In the genomic region with DNA sequence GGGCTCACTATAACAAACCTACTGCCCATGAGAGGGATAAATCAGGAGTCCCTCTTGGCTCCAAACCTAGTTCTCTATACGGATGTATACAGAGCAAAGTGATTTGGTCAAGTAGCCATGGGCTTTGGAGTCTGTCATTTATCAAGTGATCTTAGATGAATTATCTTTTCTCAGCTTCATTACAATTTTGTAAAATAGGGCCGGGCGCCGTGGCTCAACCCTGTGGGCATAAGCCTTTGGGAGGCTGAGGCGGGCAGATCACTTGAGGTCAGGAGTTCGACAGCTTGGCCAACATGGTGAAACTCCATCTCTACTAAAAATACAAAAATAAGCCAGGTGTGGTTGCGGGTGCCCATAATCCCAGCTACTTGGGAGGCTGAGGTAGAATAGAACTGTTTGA, we compare ENCODE assay signal across 17 cellular contexts. TPM values are rescaled to one million over a fixed set of nuclear protein-coding genes. Genes with fewer than 3 reads are reported as not detected.
A peak's percentile ranks its signal among the peaks of the same experiment; 100 is the strongest.
DNase-seq lines count a peak whose midpoint lies in the region; ATAC-seq and TF ChIP-seq lines count a peak whose summit lies in the region.
"Had no signal": no experiment of that assay in that cellular context is flagged by ENCODE, and none has a peak within 500 bp of the region (broad histone marks: within the 10 kb centered on the region; RNA-seq: fewer than 3 reads in every experiment).

No MANE protein-coding gene starts in this region.

- H3K27me3 ChIP-seq in neutrophil = no peaks in the 10 kb centered on the region
- H3K27me3 ChIP-seq: brain microvascular endothelial cell, colonic mucosa, uterus had no signal

- H3K4me3 Mint-ChIP-seq in HFFc6 (no peak overlapping the region), brain (no peak overlapping the region)
- H3K4me3 Mint-ChIP-seq: activated CD8-positive, alpha-beta T cell treated with anti-CD3 and anti-CD28 coated beads for 36 hours; CD4-positive, CD25-positive, alpha-beta regulatory T cell; nephron had no signal

- H3K27me3 Mint-ChIP-seq in HFFc6 (ENCODE audit: insufficient read depth) = no peaks in the 10 kb centered on the region
- H3K27me3 Mint-ChIP-seq in brain = peaks cover 2% of the 10 kb centered on the region
- H3K27me3 Mint-ChIP-seq: activated CD8-positive, alpha-beta T cell treated with anti-CD3 and anti-CD28 coated beads for 36 hours; CD4-positive, CD25-positive, alpha-beta regulatory T cell had no signal

- ATAC-seq in activated naive CD4-positive, alpha-beta T cell treated with anti-CD3 and anti-CD28 coated beads, Interleukin-2, amount 50 U/mL, for 72 hours = no peak
- ATAC-seq in GM21360 (IDR thresholded peaks at IDR 0.05; ENCODE audit: unreplicated experiment) (no peak), sciatic nerve (no peak)
- ATAC-seq: activated CD8-positive, alpha-beta T cell treated with anti-CD3 and anti-CD28 coated beads for 36 hours had no signal

- no peak overlapping the region for H3K4me3 ChIP-seq in neutrophil (ENCODE audit: low read depth in 1 of 2, low read length in 1 of 2)
- H3K4me3 ChIP-seq: colonic mucosa, SK-N-MC, uterus had no signal

- H3K36me3 ChIP-seq in neutrophil = no peaks in the 10 kb centered on the region
- H3K36me3 ChIP-seq: brain microvascular endothelial cell, colonic mucosa, uterus had no signal

- peak overlapping the region; percentile 53 for H3K27ac ChIP-seq in neutrophil
- H3K27ac ChIP-seq: brain microvascular endothelial cell, colonic mucosa, SK-N-MC, uterus had no signal

- H3K9me3 Mint-ChIP-seq in activated naive CD4-positive, alpha-beta T cell treated with anti-CD3 and anti-CD28 coated beads, Interleukin-2, amount 50 U/mL, for 72 hours = no peaks in the 10 kb centered on the region
- H3K9me3 Mint-ChIP-seq in HFFc6 = no peaks in the 10 kb centered on the region
- H3K9me3 Mint-ChIP-seq in brain = no peaks in the 10 kb centered on the region
- H3K9me3 Mint-ChIP-seq: activated CD8-positive, alpha-beta T cell treated with anti-CD3 and anti-CD28 coated beads for 36 hours; CD4-positive, CD25-positive, alpha-beta regulatory T cell; nephron had no signal

- H3K9me3 ChIP-seq in neutrophil = no peaks in the 10 kb centered on the region
- H3K9me3 ChIP-seq: colonic mucosa, uterus had no signal

- peaks cover 58 to 59% of the 10 kb centered on the region in 2 experiments for H3K4me1 ChIP-seq in neutrophil (ENCODE audit: control insufficient read depth in 1 of 2, insufficient read depth in 1 of 2, low read depth in 1 of 2, low read length in 1 of 2)
- H3K4me1 ChIP-seq: uterus had no signal

- H3K36me3 Mint-ChIP-seq in activated naive CD4-positive, alpha-beta T cell treated with anti-CD3 and anti-CD28 coated beads, Interleukin-2, amount 50 U/mL, for 72 hours = peaks cover 0 to 23% of the 10 kb centered on the region in 2 donors
- H3K36me3 Mint-ChIP-seq in HFFc6 (ENCODE audit: low read depth) (peaks cover 5% of the 10 kb centered on the region), brain (peaks cover 32% of the 10 kb centered on the region)

- peak overlapping the region; percentile 17 to 73 for H3K27ac Mint-ChIP-seq in activated naive CD4-positive, alpha-beta T cell treated with anti-CD3 and anti-CD28 coated beads, Interleukin-2, amount 50 U/mL, for 72 hours
- H3K27ac Mint-ChIP-seq in HFFc6 = peak overlapping the region; percentile 71
- H3K27ac Mint-ChIP-seq in brain = peak overlapping the region in 3 of 5 experiments; percentile 18 to 89 (median 45)
- H3K27ac Mint-ChIP-seq: activated CD8-positive, alpha-beta T cell treated with anti-CD3 and anti-CD28 coated beads for 36 hours; nephron had no signal

- intact Hi-C loops in sciatic nerve (cut with DNase I) = no loop called here

- DNase-seq in activated naive CD4-positive, alpha-beta T cell treated with anti-CD3 and anti-CD28 coated beads, Interleukin-2, amount 50 U/mL, for 72 hours (ENCODE audit: low spot score in 2 of 2) = no peak
- no peak for DNase-seq in activated naive CD4-positive, alpha-beta T cell (lab: John Stamatoyannopoulos, UW)
- no peak for DNase-seq in HFFc6
- no peak for DNase-seq in sciatic nerve (ENCODE audit: low spot score)
- no peak for DNase-seq in HCEC 1CT
- DNase-seq: activated CD8-positive, alpha-beta T cell treated with anti-CD3 and anti-CD28 coated beads for 36 hours; activated T-cell treated with anti-CD3 and anti-CD28 coated beads for 4 hours; brain microvascular endothelial cell; CD4-positive, CD25-positive, alpha-beta regulatory T cell; colonic mucosa; NCI-H1417; uterus had no signal

- H3K4me1 Mint-ChIP-seq in HFFc6 (ENCODE audit: low read depth) (peaks cover 49% of the 10 kb centered on the region), brain (peaks cover 34% of the 10 kb centered on the region)

- TF ChIP-seq CTCF in HFFc6 (IDR thresholded peaks at IDR 0.05) (no peak), brain (conservative IDR thresholded peaks at IDR 0.05) (no peak), neutrophil (IDR thresholded peaks at IDR 0.05) (no peak)

RNA-seq across cellular contexts. Expression of gene ENSA, which starts 22.7 kb away (rescaled TPM):
- total RNA-seq in activated naive CD4-positive, alpha-beta T cell treated with anti-CD3 and anti-CD28 coated beads, Interleukin-2, amount 50 U/mL, for 72 hours = 100 to 1,000 TPM; 133 to 183 TPM
- total RNA-seq in HFFc6 (2021; fragmentation: NEBNext Ultra II Directional; extraction: Animal tissue kit (Norgen Biotek cat#: 25700)) = 100 to 1,000 TPM; 111 to 124 (median 119) TPM
- 332 TPM for polyA plus RNA-seq in brain (ENCODE audit: insufficient read depth, low read depth, low replicate concordance)
- 144 TPM for total RNA-seq in sciatic nerve

RNA-seq across cellular contexts. Expression of gene MCL1, which starts 27.3 kb away (rescaled TPM):
- total RNA-seq in activated naive CD4-positive, alpha-beta T cell treated with anti-CD3 and anti-CD28 coated beads, Interleukin-2, amount 50 U/mL, for 72 hours = 100 to 1,000 TPM; 277 to 307 TPM
- 100 to 1,000 TPM; 155 to 170 (median 164) TPM for total RNA-seq in HFFc6 (2021; fragmentation: NEBNext Ultra II Directional; extraction: Animal tissue kit (Norgen Biotek cat#: 25700))
- polyA plus RNA-seq in brain (ENCODE audit: insufficient read depth, low read depth, low replicate concordance) = 95.9 TPM
- 214 TPM for total RNA-seq in sciatic nerve

RNA-seq across cellular contexts. Expression of gene ADAMTSL4, which starts 57.5 kb away (rescaled TPM):
- 1 to 10 TPM in 1 of 2 donors, under 1 TPM in 1; 0.96 to 2.9 TPM for total RNA-seq in activated naive CD4-positive, alpha-beta T cell treated with anti-CD3 and anti-CD28 coated beads, Interleukin-2, amount 50 U/mL, for 72 hours
- 10 to 100 TPM; 33.7 to 61.2 (median 38.2) TPM for total RNA-seq in HFFc6 (2021; fragmentation: NEBNext Ultra II Directional; extraction: Animal tissue kit (Norgen Biotek cat#: 25700))
- 2.4 TPM for polyA plus RNA-seq in brain (ENCODE audit: insufficient read depth, low read depth, low replicate concordance)
- 70.2 TPM for total RNA-seq in sciatic nerve

Comparison
In these comparisons a context has a peak if more than half of its experiments do, and no peak if none do; other contexts are left out.
1. RNA of gene ADAMTSL4, which starts 57.5 kb away (total RNA-seq): 70.2 TPM in sciatic nerve (single experiment) and 33.7 to 61.2 TPM in HFFc6; 0.96 to 2.9 TPM in activated naive CD4-positive, alpha-beta T cell treated with anti-CD3 and anti-CD28 coated beads, Interleukin-2, amount 50 U/mL, for 72 hours; every median in the first group is over 4 times any median in the second.
2. Peak in every context shown above with its lines, with median percentiles within 50 percentile points of each other: H3K27ac Mint-ChIP-seq.